In the genomic region with DNA sequence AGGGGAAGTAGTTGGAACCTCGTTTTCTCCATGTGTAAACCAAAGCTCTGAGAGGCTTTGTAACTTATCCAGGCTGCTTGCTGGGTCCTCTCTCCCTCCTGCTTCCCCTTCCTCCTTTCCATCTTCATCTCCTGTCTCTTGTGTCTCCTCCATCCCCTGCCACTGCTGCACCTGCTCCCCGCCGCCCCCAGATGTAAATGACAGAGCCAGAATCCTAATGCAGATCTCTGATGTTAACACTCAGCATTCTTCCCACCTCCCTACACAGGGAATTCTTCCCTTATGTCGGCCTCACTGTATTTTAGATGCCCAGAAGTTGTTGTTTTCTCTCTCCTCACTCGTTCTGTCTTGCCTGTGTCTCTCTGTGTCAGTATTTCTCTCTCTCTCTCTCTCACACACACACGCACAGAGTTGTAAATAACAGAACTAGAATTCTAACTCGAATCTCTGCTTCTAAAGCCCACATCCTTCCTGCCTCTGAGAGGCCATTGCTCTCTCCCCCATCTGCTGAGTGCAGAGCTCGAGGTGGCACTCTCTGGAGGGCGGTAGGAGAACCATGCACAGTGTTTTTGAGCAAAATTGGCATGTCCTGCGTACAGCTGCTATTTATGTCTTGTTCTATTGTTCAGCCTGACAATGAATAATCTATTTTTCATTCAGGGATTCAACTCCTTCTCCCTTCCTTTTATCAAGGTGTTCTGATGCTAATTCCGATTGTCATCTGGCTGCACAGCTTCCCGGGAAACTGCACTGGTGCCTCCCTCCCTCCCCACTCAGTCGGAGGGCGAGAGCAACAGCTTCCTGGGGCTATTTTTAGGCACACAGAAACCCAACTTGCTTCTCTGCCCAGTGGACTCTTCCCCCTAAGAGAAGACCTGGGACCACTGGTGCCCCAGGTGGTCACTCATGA, we compare ENCODE assay signal across 8 cellular contexts.
A peak's percentile ranks its signal among the peaks of the same experiment; 100 is the strongest.
DNase-seq lines count a peak whose midpoint lies in the region; ATAC-seq and FAIRE-seq lines count a peak whose summit lies in the region.

No MANE protein-coding gene starts in this region.

- H3K4ac ChIP-seq in mesendoderm (ENCODE audit: low read depth, low read length): no peak overlapping the region

- H3K4me1 ChIP-seq in mesendoderm (ENCODE audit: control insufficient read depth, low read depth, low read length): no peaks in the 10 kb centered on the region

- no peak overlapping the region for H4K8ac ChIP-seq in mesendoderm (ENCODE audit: low read depth, low read length)

- peak; percentile 71 for DNase-seq in activated CD4-positive, alpha-beta memory T cell treated with anti-CD3 and anti-CD28 coated beads, Interleukin-2, amount 10 ng/mL, durations not matched to agents 7 days and 5 days
- peak; percentile 49 to 60 for DNase-seq in lung microvascular endothelial cell (ENCODE audit: low read depth in 2 of 2)
- DNase-seq in mesendoderm: no peak
- no peak for DNase-seq in NCI-H526 (lab: John Stamatoyannopoulos, UW)
- no peak for DNase-seq in AG20443 (ENCODE audit: low spot score)
- DNase-seq in HTR-8/SVneo (ENCODE audit: insufficient read length, low spot score): no peak

- H2BK120ac ChIP-seq in mesendoderm (ENCODE audit: low read depth, low read length): no peak overlapping the region

- no peak overlapping the region for H2BK5ac ChIP-seq in mesendoderm (ENCODE audit: low read length)

- H3K18ac ChIP-seq in mesendoderm (ENCODE audit: low read length): no peak overlapping the region

- H3K36me3 ChIP-seq in mesendoderm (ENCODE audit: control insufficient read depth, insufficient read depth, low read length): no peaks in the 10 kb centered on the region

- no CpG with 5 or more reads among the region's 14 CpGs for WGBS in mesendoderm (ENCODE audit: extremely low coverage, insufficient coverage, low lambda C conversion rate)

- no peak overlapping the region for H3K4me3 ChIP-seq in mesendoderm (ENCODE audit: low read length)

- no peak for FAIRE-seq in HTR-8/SVneo (lab: Jason Lieb, UNC)

- no peak overlapping the region for H2AK5ac ChIP-seq in mesendoderm (ENCODE audit: low read length)

- no peaks in the 10 kb centered on the region for H3K79me1 ChIP-seq in mesendoderm (ENCODE audit: low read length)

- H3K27ac Mint-ChIP-seq in activated CD4-positive, alpha-beta memory T cell treated with anti-CD3 and anti-CD28 coated beads, Interleukin-2, amount 10 ng/mL, durations not matched to agents 7 days and 5 days: peak overlapping the region; percentile 79

- ATAC-seq in GM18511 (IDR thresholded peaks at IDR 0.05; ENCODE audit: unreplicated experiment) (peak; percentile 78), HG02798 (IDR thresholded peaks at IDR 0.05; ENCODE audit: poor library complexity, unreplicated experiment) (peak; percentile 51)

- H3K27ac ChIP-seq in mesendoderm (ENCODE audit: low read depth, low read length): no peak overlapping the region

- no peaks in the 10 kb centered on the region for H3K9me3 Mint-ChIP-seq in activated CD4-positive, alpha-beta memory T cell treated with anti-CD3 and anti-CD28 coated beads, Interleukin-2, amount 10 ng/mL, durations not matched to agents 7 days and 5 days

- CTCF ChIA-PET in activated CD4-positive, alpha-beta memory T cell treated with anti-CD3 and anti-CD28 coated beads, Interleukin-2, amount 10 ng/mL, durations not matched to agents 7 days and 5 days (lab: Charles Lee): interaction anchor here (0.7 to 2.2 kb wide), 3 partner anchors 16 to 162 kb away, joined by 3 to 7 read pairs (median 5); no protein-coding TSS in a partner anchor

- peaks cover 37% of the 10 kb centered on the region for H3K27me3 Mint-ChIP-seq in activated CD4-positive, alpha-beta memory T cell treated with anti-CD3 and anti-CD28 coated beads, Interleukin-2, amount 10 ng/mL, durations not matched to agents 7 days and 5 days

- H3K56ac ChIP-seq in mesendoderm (ENCODE audit: low read length): no peak overlapping the region

- H2BK15ac ChIP-seq in mesendoderm (replicated peaks; ENCODE audit: low read depth): no peak overlapping the region

- no peak overlapping the region for H3K9ac ChIP-seq in mesendoderm (ENCODE audit: low read length)

- H3K4me3 Mint-ChIP-seq in activated CD4-positive, alpha-beta memory T cell treated with anti-CD3 and anti-CD28 coated beads, Interleukin-2, amount 10 ng/mL, durations not matched to agents 7 days and 5 days: peak overlapping the region; percentile 27

- no peak overlapping the region for H4K5ac ChIP-seq in mesendoderm (ENCODE audit: low read length)

- H3K27me3 ChIP-seq in mesendoderm (ENCODE audit: insufficient read depth, low read length, poor library complexity): no peaks in the 10 kb centered on the region

- H3K23ac ChIP-seq in mesendoderm (ENCODE audit: low read length): no peak overlapping the region

- POLR2A ChIA-PET in activated CD4-positive, alpha-beta memory T cell treated with anti-CD3 and anti-CD28 coated beads, Interleukin-2, amount 10 ng/mL, durations not matched to agents 7 days and 5 days (lab: Charles Lee): interaction anchor here (0.6 to 1.4 kb wide), 4 partner anchors 13 to 341 kb away, joined by 3 to 9 read pairs (median 4); no protein-coding TSS in a partner anchor

- H3K4me2 ChIP-seq in mesendoderm (ENCODE audit: low read length): no peak overlapping the region

- H3K4me1 Mint-ChIP-seq in activated CD4-positive, alpha-beta memory T cell treated with anti-CD3 and anti-CD28 coated beads, Interleukin-2, amount 10 ng/mL, durations not matched to agents 7 days and 5 days: peaks cover 34% of the 10 kb centered on the region

- no peaks in the 10 kb centered on the region for H3K36me3 Mint-ChIP-seq in activated CD4-positive, alpha-beta memory T cell treated with anti-CD3 and anti-CD28 coated beads, Interleukin-2, amount 10 ng/mL, durations not matched to agents 7 days and 5 days (ENCODE audit: low read depth)

- no peaks in the 10 kb centered on the region for H3K79me2 ChIP-seq in mesendoderm (ENCODE audit: control insufficient read depth, insufficient read depth, low read length)

Comparison
In these comparisons a context has a peak if more than half of its experiments do, and no peak if none do; other contexts are left out.
1. DNase-seq: peak in activated CD4-positive, alpha-beta memory T cell treated with anti-CD3 and anti-CD28 coated beads, Interleukin-2, amount 10 ng/mL, durations not matched to agents 7 days and 5 days (single experiment) and lung microvascular endothelial cell (2 of 2); none in mesendoderm (single experiment), NCI-H526 (0 of 2), AG20443 (single experiment) and HTR-8/SVneo (single experiment).